ENCODE assay signal across 1 cellular context in genomic region chr9:6915635-6916034, GRCh38.
TF ChIP-seq lines count a peak whose summit lies in the region.

No MANE protein-coding gene starts in this region.

TF ChIP-seq in H1, 55 proteins besides CTCF, POLR2A, EP300 and RAD21 (continued from another document):
- TF ChIP-seq MAFK (IDR thresholded peaks at IDR 0.05; ENCODE audit: low read depth, low read length) (no peak), CBX5 (IDR thresholded peaks at IDR 0.05; ENCODE audit: low read depth, low read length) (no peak), TAF1 (IDR thresholded peaks at IDR 0.05; ENCODE audit: low read depth, low read length) (no peak), BRCA1 (IDR thresholded peaks at IDR 0.05; ENCODE audit: low read depth, low read length) (no peak), HDAC2 (IDR thresholded peaks at IDR 0.05; ENCODE audit: borderline replicate concordance in 1 of 2, low read depth in 2 of 2, low read length in 2 of 2) (no peak), SUZ12 (IDR thresholded peaks at IDR 0.05; ENCODE audit: low read length) (no peak), JUN (IDR thresholded peaks at IDR 0.05; ENCODE audit: low read depth, low read length) (no peak), PHF8 (conservative IDR thresholded peaks at IDR 0.05; ENCODE audit: low read depth, low read length) (no peak)
- TF ChIP-seq, protein P1, sequence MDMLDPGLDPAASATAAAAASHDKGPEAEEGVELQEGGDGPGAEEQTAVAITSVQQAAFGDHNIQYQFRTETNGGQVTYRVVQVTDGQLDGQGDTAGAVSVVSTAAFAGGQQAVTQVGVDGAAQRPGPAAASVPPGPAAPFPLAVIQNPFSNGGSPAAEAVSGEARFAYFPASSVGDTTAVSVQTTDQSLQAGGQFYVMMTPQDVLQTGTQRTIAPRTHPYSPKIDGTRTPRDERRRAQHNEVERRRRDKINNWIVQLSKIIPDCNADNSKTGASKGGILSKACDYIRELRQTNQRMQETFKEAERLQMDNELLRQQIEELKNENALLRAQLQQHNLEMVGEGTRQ (IDR thresholded peaks at IDR 0.05; ENCODE audit: low read length), result no peak
- TF ChIP-seq, protein P2, sequence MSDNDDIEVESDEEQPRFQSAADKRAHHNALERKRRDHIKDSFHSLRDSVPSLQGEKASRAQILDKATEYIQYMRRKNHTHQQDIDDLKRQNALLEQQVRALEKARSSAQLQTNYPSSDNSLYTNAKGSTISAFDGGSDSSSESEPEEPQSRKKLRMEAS (IDR thresholded peaks at IDR 0.05), result no peak
TF ChIP-seq in H1: peak in this region for 0.
